Comparison of ENCODE assay signal across 9 cellular contexts in genomic region chr2:70121627-70122372, GRCh38. TPM values are rescaled to one million over a fixed set of nuclear protein-coding genes. Genes with fewer than 3 reads are reported as not detected.
DNase-seq lines count a peak whose midpoint lies in the region; ATAC-seq and TF ChIP-seq lines count a peak whose summit lies in the region.
"Had no signal": no experiment of that assay in that cellular context is flagged by ENCODE, and none has a peak within 500 bp of the region (broad histone marks: within the 10 kb centered on the region; RNA-seq: fewer than 3 reads in every experiment).

No MANE protein-coding gene starts in this region.

- H3K9me3 ChIP-seq in left ventricle myocardium inferior (replicated peaks) (no peaks in the 10 kb centered on the region), vagina (no peaks in the 10 kb centered on the region)

- intact Hi-C loops in left ventricle myocardium inferior (cut with micrococcal nuclease) = no loop called here
- intact Hi-C loops in Right ventricle myocardium superior (cut with DNase I) = no loop called here
- intact Hi-C loops in vagina (cut with DNase I) = no loop called here

- H3K36me3 Mint-ChIP-seq in activated T-helper 17 cell treated with anti-CD3 and anti-CD28 coated beads, Interleukin-2, amount 50 U/mL, for 72 hours (ENCODE audit: low read depth) = peaks cover 24% of the 10 kb centered on the region
- H3K36me3 Mint-ChIP-seq in naive thymus-derived CD8-positive, alpha-beta T cell = no peaks in the 10 kb centered on the region

- H3K9me3 Mint-ChIP-seq in activated T-helper 17 cell treated with anti-CD3 and anti-CD28 coated beads, Interleukin-2, amount 50 U/mL, for 72 hours = no peaks in the 10 kb centered on the region
- H3K9me3 Mint-ChIP-seq in naive thymus-derived CD8-positive, alpha-beta T cell = no peaks in the 10 kb centered on the region

- H3K4me1 ChIP-seq in left ventricle myocardium inferior = peaks cover 52% of the 10 kb centered on the region
- peaks cover 29% of the 10 kb centered on the region for H3K4me1 ChIP-seq in vagina

- H3K27me3 ChIP-seq in left ventricle myocardium inferior (ENCODE audit: low read depth) = no peaks in the 10 kb centered on the region
- no peaks in the 10 kb centered on the region for H3K27me3 ChIP-seq in vagina

- TF ChIP-seq POLR2A in vagina (IDR thresholded peaks at IDR 0.05) = no peak

- POLR2A ChIA-PET in naive thymus-derived CD8-positive, alpha-beta T cell (lab: Charles Lee) = interaction anchor here (0.7 to 25.8 kb wide), 5 partner anchors 13 to 207 kb away, joined by 3 to 1727 read pairs (median 286); partner anchors contain the start of gene PCBP1

- H3K4me3 ChIP-seq in left ventricle myocardium inferior (no peak overlapping the region), vagina (no peak overlapping the region)

- TF ChIP-seq CTCF in left ventricle myocardium inferior (IDR thresholded peaks at IDR 0.05; ENCODE audit: borderline replicate concordance) (no peak), vagina (IDR thresholded peaks at IDR 0.05) (no peak)

- no peaks in the 10 kb centered on the region for H3K36me3 ChIP-seq in left ventricle myocardium inferior
- no peaks in the 10 kb centered on the region for H3K36me3 ChIP-seq in vagina

- no peak for DNase-seq in left ventricle myocardium inferior
- DNase-seq in Right ventricle myocardium superior = no peak
- no peak for DNase-seq in naive thymus-derived CD8-positive, alpha-beta T cell
- DNase-seq in vagina (ENCODE audit: extremely low spot score in 2 of 2) = no peak
- no peak for DNase-seq in SW480 (ENCODE audit: low spot score)
- DNase-seq in NCI-H510A (lab: John Stamatoyannopoulos, UW) = no peak
- DNase-seq: NCI-H1105 treated with DMSO at 0.1 percent for 48 hours had no signal

- H3K4me1 Mint-ChIP-seq in activated T-helper 17 cell treated with anti-CD3 and anti-CD28 coated beads, Interleukin-2, amount 50 U/mL, for 72 hours = peaks cover 33% of the 10 kb centered on the region
- H3K4me1 Mint-ChIP-seq in naive thymus-derived CD8-positive, alpha-beta T cell = peaks cover 34 to 81% (median 78%) of the 10 kb centered on the region in 4 donors

- no peaks in the 10 kb centered on the region for H3K27me3 Mint-ChIP-seq in activated T-helper 17 cell treated with anti-CD3 and anti-CD28 coated beads, Interleukin-2, amount 50 U/mL, for 72 hours
- H3K27me3 Mint-ChIP-seq in naive thymus-derived CD8-positive, alpha-beta T cell = no peaks in the 10 kb centered on the region

- no peak for ATAC-seq in Right ventricle myocardium superior (ENCODE audit: poor library complexity)
- ATAC-seq in activated T-helper 17 cell treated with anti-CD3 and anti-CD28 coated beads, Interleukin-2, amount 50 U/mL, for 72 hours (replicated peaks) = no peak
- no peak for ATAC-seq in naive thymus-derived CD8-positive, alpha-beta T cell
- no peak for ATAC-seq in GM21529 (IDR thresholded peaks at IDR 0.05; ENCODE audit: unreplicated experiment)

- H3K27ac ChIP-seq in left ventricle myocardium inferior (replicated peaks) = peak overlapping the region; percentile 100
- peak overlapping the region; percentile 100 for H3K27ac ChIP-seq in vagina

- peak overlapping the region; percentile 97 for H3K4me3 Mint-ChIP-seq in activated T-helper 17 cell treated with anti-CD3 and anti-CD28 coated beads, Interleukin-2, amount 50 U/mL, for 72 hours
- H3K4me3 Mint-ChIP-seq in naive thymus-derived CD8-positive, alpha-beta T cell = peak overlapping the region in 4 of 10 donors; percentile 18 to 46 (median 32)

- H3K27ac Mint-ChIP-seq in activated T-helper 17 cell treated with anti-CD3 and anti-CD28 coated beads, Interleukin-2, amount 50 U/mL, for 72 hours = peak overlapping the region; percentile 99
- H3K27ac Mint-ChIP-seq in naive thymus-derived CD8-positive, alpha-beta T cell = peak overlapping the region; percentile 63 to 100 (median 92)

RNA-seq across cellular contexts. Expression of gene PCBP1, which starts 34.5 kb away (rescaled TPM):
- total RNA-seq in left ventricle myocardium inferior (205 TPM), Right ventricle myocardium superior (201 TPM), vagina (210 TPM)
- total RNA-seq in activated T-helper 17 cell treated with anti-CD3 and anti-CD28 coated beads, Interleukin-2, amount 50 U/mL, for 72 hours = 100 to 1,000 TPM; 385 to 468 TPM
- total RNA-seq in naive thymus-derived CD8-positive, alpha-beta T cell = 100 to 1,000 TPM; 386 to 393 TPM
- 100 to 1,000 TPM; 159 to 218 (median 195) TPM for polyA plus RNA-seq in naive thymus-derived CD8-positive, alpha-beta T cell
